ENCODE assay signal across 18 cellular contexts in genomic region chr11:85525711-85526110, GRCh38.
"Had no signal": no experiment of that assay in that cellular context is flagged by ENCODE, and none has a peak within 500 bp of the region (broad histone marks: within the 10 kb centered on the region; RNA-seq: fewer than 3 reads in every experiment).

No MANE protein-coding gene starts in this region.

- H3K27me3 ChIP-seq: esophagus squamous epithelium, gastroesophageal sphincter, right atrium auricular region, sigmoid colon had no signal

- DNase-seq: effector memory CD4-positive, alpha-beta T cell; esophagus squamous epithelium; foreskin fibroblast; left ventricle myocardium inferior; mesenchymal stem cell; naive thymus-derived CD4-positive, alpha-beta T cell; nephron progenitor cell; posterior cingulate gyrus; sigmoid colon; stimulated activated CD4-positive, alpha-beta T cell treated with anti-CD3 and anti-CD28 coated beads, Interleukin-12 subunit alpha, Interleukin-12 subunit beta, amount 100 ng/mL, for 4 hours; stimulated activated naive CD4-positive, alpha-beta T cell treated with Interleukin-2 at 50 U/mL for 16 hours; trophoblast cell had no signal

- ATAC-seq: gastroesophageal sphincter; naive thymus-derived CD4-positive, alpha-beta T cell had no signal

- H3K36me3 ChIP-seq: esophagus squamous epithelium, right atrium auricular region, sigmoid colon had no signal

- H3K4me1 ChIP-seq: esophagus squamous epithelium, gastroesophageal sphincter, right atrium auricular region had no signal

- FAIRE-seq: keratinocyte had no signal

- H3K4me3 ChIP-seq: esophagus squamous epithelium, gastroesophageal sphincter, left ventricle myocardium inferior, lung, right atrium auricular region, sigmoid colon, skin epidermis had no signal

- H3K27ac ChIP-seq: epithelial cell of prostate, esophagus squamous epithelium, gastroesophageal sphincter, left ventricle myocardium inferior, right atrium auricular region, sigmoid colon, skin epidermis had no signal
